24 cellular contexts compared by ENCODE assay signal in genomic region chr2:136490100-136490499, GRCh38.
"Had no signal": no experiment of that assay in that cellular context is flagged by ENCODE, and none has a peak within 500 bp of the region (broad histone marks: within the 10 kb centered on the region; RNA-seq: fewer than 3 reads in every experiment).

No MANE protein-coding gene starts in this region.

- H3K4me1 ChIP-seq: colonic mucosa, esophagus muscularis mucosa, esophagus squamous epithelium, foreskin keratinocyte, gastrocnemius medialis, gastroesophageal sphincter, heart right ventricle had no signal

- H3K4me1 Mint-ChIP-seq: endodermal cell had no signal

- H3K4me3 ChIP-seq: colonic mucosa, coronary artery, dorsolateral prefrontal cortex, esophagus muscularis mucosa, esophagus squamous epithelium, gastrocnemius medialis, gastroesophageal sphincter, heart right ventricle had no signal

- H3K4me3 Mint-ChIP-seq: dendritic cell treated with granulocyte-macrophage colony-stimulating factor and Interleukin-4, amounts not matched to agents 40 ng/mL and 50 ng/mL, for 4 days; effector memory CD8-positive, alpha-beta T cell; endodermal cell had no signal

- DNase-seq: colonic mucosa; cortex of kidney; dermis blood vessel endothelial cell; dorsolateral prefrontal cortex; effector CD4-positive, alpha-beta T cell; effector CD8-positive, alpha-beta T cell; effector memory CD4-positive, alpha-beta T cell; effector memory CD8-positive, alpha-beta T cell; endodermal cell; erythroblast; esophagus squamous epithelium; foreskin fibroblast; foreskin keratinocyte; foreskin melanocyte; gastrocnemius medialis; glutamatergic neuron; head of caudate nucleus; heart right ventricle had no signal

- H3K9me3 ChIP-seq: colonic mucosa, esophagus squamous epithelium, gastrocnemius medialis had no signal

- H3K27ac ChIP-seq: colonic mucosa, coronary artery, dorsolateral prefrontal cortex, epithelial cell of prostate, esophagus muscularis mucosa, esophagus squamous epithelium, foreskin keratinocyte, gastrocnemius medialis, gastroesophageal sphincter, heart right ventricle had no signal

- H3K27ac Mint-ChIP-seq: dendritic cell treated with granulocyte-macrophage colony-stimulating factor and Interleukin-4, amounts not matched to agents 40 ng/mL and 50 ng/mL, for 4 days; effector memory CD8-positive, alpha-beta T cell; endodermal cell had no signal

- H3K9me3 Mint-ChIP-seq: effector memory CD8-positive, alpha-beta T cell had no signal

- ATAC-seq: effector memory CD8-positive, alpha-beta T cell; esophagus mucosa; foreskin keratinocyte; gastrocnemius medialis; gastroesophageal sphincter had no signal

- H3K36me3 ChIP-seq: colonic mucosa, esophagus muscularis mucosa, esophagus squamous epithelium, gastrocnemius medialis, gastroesophageal sphincter, heart right ventricle had no signal

- H3K27me3 ChIP-seq: colonic mucosa, esophagus muscularis mucosa, esophagus squamous epithelium, foreskin keratinocyte, gastrocnemius medialis, gastroesophageal sphincter had no signal
